7 cellular contexts compared by ENCODE assay signal in genomic region chr10:8056891-8057331, GRCh38. TPM values are rescaled to one million over a fixed set of nuclear protein-coding genes. Genes with fewer than 3 reads are reported as not detected.
DNase-seq lines count a peak whose midpoint lies in the region; ATAC-seq, FAIRE-seq and TF ChIP-seq lines count a peak whose summit lies in the region.

No MANE protein-coding gene starts in this region.

- H3K9me3 ChIP-seq in neural progenitor cell (ENCODE audit: low read depth), result no peaks in the 10 kb centered on the region
- no peaks in the 10 kb centered on the region for H3K9me3 ChIP-seq in ascending aorta
- H3K9me3 ChIP-seq in pancreas, result no peaks in the 10 kb centered on the region
- no peaks in the 10 kb centered on the region for H3K9me3 ChIP-seq in tibial artery

- peaks cover 88% of the 10 kb centered on the region for H4K20me1 ChIP-seq in neural progenitor cell (ENCODE audit: low read depth)

- no peak overlapping the region for H2AFZ ChIP-seq in neural progenitor cell (replicated peaks)

- H3K9ac ChIP-seq in neural progenitor cell, result no peak overlapping the region

- intact Hi-C loops in ascending aorta (cut with DNase I) (no loop called here), pancreas (cut with DNase I) (no loop called here), tibial artery (cut with DNase I; ENCODE audit: low total_unique reads) (no loop called here)

- TF ChIP-seq CTCF in neural progenitor cell (IDR thresholded peaks at IDR 0.05) (no peak), ascending aorta (IDR thresholded peaks at IDR 0.05) (no peak), pancreas (IDR thresholded peaks at IDR 0.05) (no peak), tibial artery (IDR thresholded peaks at IDR 0.05) (no peak)

- peaks cover 55% of the 10 kb centered on the region for H3K4me1 ChIP-seq in neural progenitor cell
- H3K4me1 ChIP-seq in ascending aorta, result peaks cover 2 to 11% of the 10 kb centered on the region in 2 donors
- peaks cover 0 to 18% (median 17%) of the 10 kb centered on the region in 3 donors for H3K4me1 ChIP-seq in pancreas
- peaks cover 0 to 40% (median 35%) of the 10 kb centered on the region in 4 donors for H3K4me1 ChIP-seq in tibial artery

- H3K4me1 Mint-ChIP-seq in neural progenitor cell, result peaks cover 52% of the 10 kb centered on the region

- 63 to 71% methylated on average over 13 of the region's 13 CpGs for WGBS in pancreas, 2 donors

- H3K27me3 ChIP-seq in neural progenitor cell (peaks cover 100% of the 10 kb centered on the region), ascending aorta (peaks cover 29% of the 10 kb centered on the region), pancreas (peaks cover 0 to 20% (median 14%) of the 10 kb centered on the region in 4 donors), tibial artery (peaks cover 0 to 90% of the 10 kb centered on the region in 2 donors)

- H3K36me3 Mint-ChIP-seq in neural progenitor cell, result no peaks in the 10 kb centered on the region

- H3K4me2 ChIP-seq in neural progenitor cell, result no peak overlapping the region

- peak overlapping the region; percentile 68 for H3K4me3 Mint-ChIP-seq in neural progenitor cell

- H3K4me3 ChIP-seq in neural progenitor cell (no peak overlapping the region), ascending aorta (peak overlapping the region in 1 of 2 donors; percentile 66), pancreas (no peak overlapping the region), tibial artery (no peak overlapping the region)

- DNase-seq in activated naive CD4-positive, alpha-beta T cell treated with anti-CD3 and anti-CD28 coated beads, Interleukin-2, amount 50 U/mL, for 16 hours, result peak; percentile 58
- DNase-seq in neural progenitor cell (ENCODE audit: low spot score) (peak; percentile 46), ascending aorta (ENCODE audit: low spot score in 2 of 2) (no peak), pancreas (no peak), tibial artery (no peak)

- H3K27ac ChIP-seq in neural progenitor cell, result no peak overlapping the region
- H3K27ac ChIP-seq in ascending aorta, result no peak overlapping the region
- H3K27ac ChIP-seq in pancreas, result no peak overlapping the region
- H3K27ac ChIP-seq in tibial artery, result no peak overlapping the region

- no peaks in the 10 kb centered on the region for H3K9me3 Mint-ChIP-seq in neural progenitor cell

- no peaks in the 10 kb centered on the region for H3K79me2 ChIP-seq in neural progenitor cell (ENCODE audit: low read depth)

- H3K27ac Mint-ChIP-seq in neural progenitor cell, result no peak overlapping the region

- H3K36me3 ChIP-seq in neural progenitor cell (no peaks in the 10 kb centered on the region), ascending aorta (no peaks in the 10 kb centered on the region), pancreas (no peaks in the 10 kb centered on the region), tibial artery (no peaks in the 10 kb centered on the region)

- H3K27me3 Mint-ChIP-seq in neural progenitor cell (ENCODE audit: insufficient read depth, low read depth), result peaks cover 84% of the 10 kb centered on the region

- H3F3A ChIP-seq in neural progenitor cell (ENCODE audit: low read depth), result peaks cover 63% of the 10 kb centered on the region

- FAIRE-seq in pancreas (lab: Jason Lieb, UNC), result no peak

- ATAC-seq in GM19395 (IDR thresholded peaks at IDR 0.05; ENCODE audit: unreplicated experiment) (peak; percentile 42), HG03159 (IDR thresholded peaks at IDR 0.05; ENCODE audit: unreplicated experiment) (peak; percentile 35), pancreas (no peak)

RNA-seq across cellular contexts. Expression of gene GATA3, which starts 2.4 kb away (rescaled TPM):
- 0.09 TPM in 1 of 2 replicates, not detected in the other for total RNA-seq in neural progenitor cell (ENCODE audit: low replicate concordance)
- not detected for total RNA-seq in ascending aorta
- under 1 TPM in 4 of 6 donors, not detected in 2; 0.12 to 0.38 (median 0.32) TPM for total RNA-seq in pancreas
- polyA plus RNA-seq in pancreas, result under 1 TPM; 0.11 to 0.14 TPM

Comparison
In these comparisons a context has a peak if more than half of its experiments do, and no peak if none do; other contexts are left out.
1. ATAC-seq: peak in GM19395 (single experiment) and HG03159 (single experiment); none in pancreas (0 of 4).
2. DNase-seq: peak in activated naive CD4-positive, alpha-beta T cell treated with anti-CD3 and anti-CD28 coated beads, Interleukin-2, amount 50 U/mL, for 16 hours (single experiment) and neural progenitor cell (single experiment); none in ascending aorta (0 of 2), pancreas (0 of 6) and tibial artery (0 of 2).